Comparison of ENCODE assay signal across 9 cellular contexts in genomic region chr7:123823898-123824753, GRCh38. TPM values are rescaled to one million over a fixed set of nuclear protein-coding genes. Genes with fewer than 3 reads are reported as not detected.
DNase-seq lines count a peak whose midpoint lies in the region; ATAC-seq, FAIRE-seq and TF ChIP-seq lines count a peak whose summit lies in the region.
"Had no signal": no experiment of that assay in that cellular context is flagged by ENCODE, and none has a peak within 500 bp of the region (broad histone marks: within the 10 kb centered on the region; RNA-seq: fewer than 3 reads in every experiment).

No MANE protein-coding gene starts in this region.

- no peaks in the 10 kb centered on the region for H3K9me3 ChIP-seq in OCI-LY3 (ENCODE audit: insufficient read depth, low read length)
- H3K9me3 ChIP-seq in HepG2 (ENCODE audit: low read length), result no peaks in the 10 kb centered on the region

- TF ChIP-seq CTCF in OCI-LY3 (IDR thresholded peaks at IDR 0.05; ENCODE audit: low read depth, low read length) (no peak), HepG2 (CRISPR knock-in tag; IDR thresholded peaks at IDR 0.05) (no peak)

- H3K4me2 ChIP-seq in OCI-LY3 (ENCODE audit: low read length) (peak overlapping the region; percentile 67), HepG2 (ENCODE audit: low read depth, low read length) (no peak overlapping the region)

- H3K4me1 ChIP-seq in OCI-LY3 (ENCODE audit: low read length) (peaks cover 16% of the 10 kb centered on the region), HepG2 (ENCODE audit: insufficient read depth, low read length) (peaks cover 6% of the 10 kb centered on the region; the same call in 1 of the 2 replicates)

- no peak overlapping the region for H2AFZ ChIP-seq in OCI-LY3 (ENCODE audit: low read depth, low read length)
- no peak overlapping the region for H2AFZ ChIP-seq in HepG2 (ENCODE audit: low read length)

- DNase-seq in stimulated activated CD4-positive, alpha-beta T cell treated with anti-CD3 and anti-CD28 coated beads, Interleukin-1b, Interleukin-23, amount 100 ng/mL, for 48 hours, result peak; percentile 55
- DNase-seq in HepG2 (ENCODE audit: low spot score), result no peak
- no peak for DNase-seq in SKM-1 treated with dmso at 0.1 percent for 144 hours (lab: John Stamatoyannopoulos, UW; ENCODE audit: unreplicated experiment)
- no peak for DNase-seq in inferior parietal cortex (ENCODE audit: extremely low spot score)
- no peak for DNase-seq in DMS79 (lab: John Stamatoyannopoulos, UW)
- DNase-seq: NCI-H524 treated with DMSO at 0.1 percent for 48 hours had no signal

- intact Hi-C loops in HepG2 (cut with micrococcal nuclease; ENCODE audit: unreplicated experiment), result no loop called here

- H3K79me2 ChIP-seq in OCI-LY3 (ENCODE audit: low read length) (no peaks in the 10 kb centered on the region), HepG2 (ENCODE audit: insufficient read depth, low read length) (no peaks in the 10 kb centered on the region)

- H3K9ac ChIP-seq in OCI-LY3 (ENCODE audit: low read length) (no peak overlapping the region), HepG2 (ENCODE audit: insufficient read depth, low read depth, low read length) (no peak overlapping the region)

- H3K27me3 ChIP-seq in OCI-LY3 (ENCODE audit: low read depth, low read length) (no peaks in the 10 kb centered on the region), HepG2 (ENCODE audit: control insufficient read depth in 1 of 2, insufficient read depth in 2 of 2, low read length in 2 of 2) (no peaks in the 10 kb centered on the region)

- TF ChIP-seq RAD21 in HepG2 (CRISPR knock-in tag; IDR thresholded peaks at IDR 0.05), result no peak

- in situ Hi-C loops in HepG2 (cut with HindIII; ENCODE audit: extremely low pct_ligation_motif_present, low pct_unique_long_range_greater_than_20kb), result no loop called here

- H4K20me1 ChIP-seq in OCI-LY3 (ENCODE audit: insufficient read depth, low read length) (no peaks in the 10 kb centered on the region), HepG2 (ENCODE audit: insufficient read depth, low read length) (no peaks in the 10 kb centered on the region)

- H3K36me3 ChIP-seq in OCI-LY3 (replicated peaks; ENCODE audit: low read depth, low read length), result no peaks in the 10 kb centered on the region
- no peaks in the 10 kb centered on the region for H3K36me3 ChIP-seq in HepG2 (replicated peaks in 1 of 2; ENCODE audit: control insufficient read depth in 1 of 2, insufficient read depth in 2 of 2, low read length in 2 of 2)

- no peak for TF ChIP-seq POLR2A in HepG2 (IDR thresholded peaks at IDR 0.05; ENCODE audit: insufficient read depth in 1 of 2, low read depth in 2 of 2, low read length in 2 of 2)

- CTCF ChIA-PET in HepG2 (lab: Yijun Ruan, JAX; ENCODE audit: low intra/inter-chr PET ratio, low total read pairs), result no interaction called here

- TF ChIP-seq EP300 in HepG2 (IDR thresholded peaks at IDR 0.05; ENCODE audit: low read depth in 2 of 2, low read length in 2 of 2) (no peak), HepG2 (CRISPR knock-in tag; IDR thresholded peaks at IDR 0.05; ENCODE audit: borderline replicate concordance) (no peak)

- BruUV-seq in HepG2 (replicated peaks; lab: Mats Ljungman, UMichigan), result no TSS peak

- ATAC-seq in GM18861 (IDR thresholded peaks at IDR 0.05; ENCODE audit: unreplicated experiment), result peak; percentile 86
- peak; percentile 98 for ATAC-seq in HG02588 (IDR thresholded peaks at IDR 0.05; ENCODE audit: unreplicated experiment)
- ATAC-seq in HepG2, result no peak

- H3K4me3 ChIP-seq in OCI-LY3 (ENCODE audit: low read length) (peak overlapping the region; percentile 34), HepG2 (replicated peaks in 1 of 3; ENCODE audit: insufficient read depth in 1 of 3, low read depth in 2 of 3, low read length in 3 of 3) (no peak overlapping the region)

- WGBS in HepG2 (ENCODE audit: low lambda C conversion rate), result 91% methylated on average over 3 of the region's 3 CpGs

- no peak for FAIRE-seq in HepG2 (lab: Jason Lieb, UNC)

- POLR2A ChIA-PET in HepG2 (lab: Yijun Ruan, JAX), result interaction anchor here (0.9 kb wide), 1 partner anchor 97 kb away, joined by 4 read pairs; no protein-coding TSS in a partner anchor

- no peak overlapping the region; the same call in 1 of the 2 replicates for H3K27ac ChIP-seq in OCI-LY3 (ENCODE audit: low read length)
- H3K27ac ChIP-seq in HepG2 (ENCODE audit: extremely low read length, insufficient read depth, low read length), result no peak overlapping the region

TF ChIP-seq in HepG2, 621 proteins besides CTCF, POLR2A, EP300 and RAD21:
- no peak for TF ChIP-seq TOE1 (CRISPR knock-in tag; IDR thresholded peaks at IDR 0.05)
- TF ChIP-seq JUN (CRISPR knock-in tag; IDR thresholded peaks at IDR 0.05), result no peak
- TF ChIP-seq YEATS2 (CRISPR knock-in tag; IDR thresholded peaks at IDR 0.05; ENCODE audit: borderline replicate concordance), result no peak
- TF ChIP-seq RAD51 (IDR thresholded peaks at IDR 0.05; ENCODE audit: borderline replicate concordance), result no peak
- TF ChIP-seq ZFP90 (CRISPR knock-in tag; IDR thresholded peaks at IDR 0.05; ENCODE audit: borderline replicate concordance), result no peak
- TF ChIP-seq MYC (CRISPR knock-in tag; IDR thresholded peaks at IDR 0.05; ENCODE audit: borderline replicate concordance), result no peak
- no peak for TF ChIP-seq ZNF598 (CRISPR knock-in tag; IDR thresholded peaks at IDR 0.05; ENCODE audit: borderline replicate concordance)
- TF ChIP-seq KLF15 (CRISPR knock-in tag; IDR thresholded peaks at IDR 0.05; ENCODE audit: borderline replicate concordance), result no peak
- no peak for TF ChIP-seq SP2 (CRISPR knock-in tag; IDR thresholded peaks at IDR 0.05)
- no peak for TF ChIP-seq CC2D1A (CRISPR knock-in tag; IDR thresholded peaks at IDR 0.05)
TF ChIP-seq in HepG2: peak in this region for 0.

RNA-seq across cellular contexts. Expression of gene HYAL4, which starts 20.8 kb away (rescaled TPM):
- not detected in 2 replicates for total RNA-seq in HepG2 (2016; rRNA removed; fragmentation: Illumina TruSeq; extraction: Trizol)
- total RNA-seq in HepG2 (2016; cell fraction: cytosol; rRNA removed; fragmentation: Illumina TruSeq; extraction: Trizol; ENCODE audit: low read depth), result not detected in 2 replicates
- total RNA-seq in HepG2 (2016; cell fraction: insoluble cytoplasmic fraction; rRNA removed; fragmentation: Illumina TruSeq; extraction: Trizol), result not detected in 2 replicates
- total RNA-seq in HepG2 (2016; cell fraction: membrane; rRNA removed; fragmentation: Illumina TruSeq; extraction: Trizol), result not detected in 2 replicates
- total RNA-seq in HepG2 (2016; cell fraction: nucleus; rRNA removed; fragmentation: Illumina TruSeq; extraction: Trizol), result not detected in 2 replicates
- polyA plus RNA-seq in HepG2 (2011; rRNA removed), result not detected in 2 replicates
- polyA plus RNA-seq in HepG2 (2011; cell fraction: cytosol; rRNA removed), result not detected in 2 replicates
- polyA plus RNA-seq in HepG2 (2011; cell fraction: nucleus; rRNA removed), result not detected in 2 replicates
- polyA plus RNA-seq in HepG2 (2012), result not detected in 2 replicates
- not detected in 2 replicates for polyA plus RNA-seq in HepG2 (2016; cell fraction: cytosol; fragmentation: Illumina TruSeq; extraction: Trizol; ENCODE audit: low read depth)
- not detected in 2 replicates for polyA plus RNA-seq in HepG2 (2016; cell fraction: insoluble cytoplasmic fraction; fragmentation: Illumina TruSeq; extraction: Trizol; ENCODE audit: low read depth)
- not detected in 2 replicates for polyA plus RNA-seq in HepG2 (2016; cell fraction: membrane; fragmentation: Illumina TruSeq; extraction: Trizol; ENCODE audit: low read depth)
- polyA plus RNA-seq in HepG2 (2016; cell fraction: nucleus; fragmentation: Illumina TruSeq; extraction: Trizol; ENCODE audit: insufficient read depth, low read depth), result not detected in 2 replicates
- 0.26 TPM in 1 of 2 replicates, not detected in the other for polyA minus RNA-seq in HepG2 (2011; rRNA and poly(A)+ RNA removed; ENCODE audit: low replicate concordance)
- not detected in 2 replicates for polyA minus RNA-seq in HepG2 (2011; cell fraction: cytosol; rRNA and poly(A)+ RNA removed)
- polyA minus RNA-seq in HepG2 (2011; cell fraction: nucleus; rRNA and poly(A)+ RNA removed), result not detected in 2 replicates
